23 cellular contexts compared by ENCODE assay signal in genomic region chr6:5537967-5538366, GRCh38.
DNase-seq lines count a peak whose midpoint lies in the region; ATAC-seq and TF ChIP-seq lines count a peak whose summit lies in the region.
"Had no signal": no experiment of that assay in that cellular context is flagged by ENCODE, and none has a peak within 500 bp of the region (broad histone marks: within the 10 kb centered on the region; RNA-seq: fewer than 3 reads in every experiment).

No MANE protein-coding gene starts in this region.

- no peak overlapping the region for H3K27ac ChIP-seq in brain microvascular endothelial cell
- H3K27ac ChIP-seq: testis, WERI-Rb-1 had no signal

- H3K36me3 Mint-ChIP-seq in stimulated activated naive CD8-positive, alpha-beta T cell treated with anti-CD3 and anti-CD28 coated beads, Interleukin-15, Interleukin-2, amounts not matched to agents 100 ng/mL and 50 ng/mL, for 24 hours (ENCODE audit: low read depth): peaks cover 36% of the 10 kb centered on the region
- H3K36me3 Mint-ChIP-seq: activated naive CD4-positive, alpha-beta T cell treated with anti-CD3 and anti-CD28 coated beads, Interleukin-2, amount 50 U/mL, for 72 hours; brain had no signal

- no peaks in the 10 kb centered on the region for H3K27me3 ChIP-seq in brain microvascular endothelial cell (replicated peaks)
- H3K27me3 ChIP-seq: testis had no signal

- H3K9me3 Mint-ChIP-seq in stimulated activated naive CD8-positive, alpha-beta T cell treated with anti-CD3 and anti-CD28 coated beads, Interleukin-15, Interleukin-2, amounts not matched to agents 100 ng/mL and 50 ng/mL, for 24 hours: no peaks in the 10 kb centered on the region
- H3K9me3 Mint-ChIP-seq: activated naive CD4-positive, alpha-beta T cell treated with anti-CD3 and anti-CD28 coated beads, Interleukin-2, amount 50 U/mL, for 72 hours had no signal

- no peak for ATAC-seq in stimulated activated naive CD8-positive, alpha-beta T cell treated with anti-CD3 and anti-CD28 coated beads, Interleukin-15, Interleukin-2, amounts not matched to agents 100 U/mL and 50 U/mL, for 24 hours
- no peak for ATAC-seq in GM19397 (IDR thresholded peaks at IDR 0.05; ENCODE audit: unreplicated experiment)
- ATAC-seq in HG02798 (IDR thresholded peaks at IDR 0.05; ENCODE audit: poor library complexity, unreplicated experiment): no peak
- ATAC-seq: activated CD8-positive, alpha-beta T cell treated with anti-CD3 and anti-CD28 coated beads for 36 hours; activated naive CD4-positive, alpha-beta T cell treated with anti-CD3 and anti-CD28 coated beads, Interleukin-2, amount 50 U/mL, for 72 hours; T-cell had no signal

- no peak overlapping the region for H3K4me3 ChIP-seq in fibroblast of villous mesenchyme (ENCODE audit: low read depth, low read length)
- no peak overlapping the region for H3K4me3 ChIP-seq in brain microvascular endothelial cell (ENCODE audit: low read depth, low read length)
- H3K4me3 ChIP-seq: testis had no signal

- H3K4me3 Mint-ChIP-seq in stimulated activated naive CD8-positive, alpha-beta T cell treated with anti-CD3 and anti-CD28 coated beads, Interleukin-15, Interleukin-2, amounts not matched to agents 100 ng/mL and 50 ng/mL, for 24 hours: no peak overlapping the region
- H3K4me3 Mint-ChIP-seq: activated CD8-positive, alpha-beta T cell treated with anti-CD3 and anti-CD28 coated beads for 36 hours; brain; CD4-positive, CD25-positive, alpha-beta regulatory T cell; neural crest cell; T-cell had no signal

- peaks cover 25% of the 10 kb centered on the region for H3K4me1 Mint-ChIP-seq in stimulated activated naive CD8-positive, alpha-beta T cell treated with anti-CD3 and anti-CD28 coated beads, Interleukin-15, Interleukin-2, amounts not matched to agents 100 ng/mL and 50 ng/mL, for 24 hours (ENCODE audit: low read depth)

- in situ Hi-C loops in brain microvascular endothelial cell (cut with HindIII; ENCODE audit: low pct_ligation_motif_present, low sequenced_read_pairs): no loop called here

- H3K27me3 Mint-ChIP-seq in stimulated activated naive CD8-positive, alpha-beta T cell treated with anti-CD3 and anti-CD28 coated beads, Interleukin-15, Interleukin-2, amounts not matched to agents 100 ng/mL and 50 ng/mL, for 24 hours: no peaks in the 10 kb centered on the region
- H3K27me3 Mint-ChIP-seq: activated CD8-positive, alpha-beta T cell treated with anti-CD3 and anti-CD28 coated beads for 36 hours; CD4-positive, CD25-positive, alpha-beta regulatory T cell; T-cell had no signal

- no peak for DNase-seq in stimulated activated naive CD8-positive, alpha-beta T cell treated with anti-CD3 and anti-CD28 coated beads, Interleukin-15, Interleukin-2, amounts not matched to agents 100 U/mL and 50 U/mL, for 24 hours
- peak; percentile 7 for DNase-seq in amniotic stem cell (lab: John Stamatoyannopoulos, UW)
- DNase-seq in fibroblast of villous mesenchyme (ENCODE audit: low read depth): peak; percentile 16
- DNase-seq in NOMO-1 treated with DMSO at 0.1 percent for 48 hours (lab: John Stamatoyannopoulos, UW; ENCODE audit: unreplicated experiment): no peak
- no peak for DNase-seq in brain microvascular endothelial cell
- DNase-seq: activated CD8-positive, alpha-beta T cell treated with anti-CD3 and anti-CD28 coated beads for 36 hours; activated T-cell treated with anti-CD3 and anti-CD28 coated beads, Interleukin-2, amount 50 U/mL, for 48 hours; CD4-positive, CD25-positive, alpha-beta regulatory T cell; erythroblast; hypothalamus; MM.1S; NCI-H1694; NK-92 treated with Interleukin-12 subunit alpha and Interleukin-12 subunit beta, amount 100 ng/mL, for 24 hours; RPMI8226; T-cell; testis; WERI-Rb-1 had no signal

- TF ChIP-seq CTCF in fibroblast of villous mesenchyme (IDR thresholded peaks at IDR 0.05; ENCODE audit: insufficient read depth, low read depth, low read length) (no peak), brain microvascular endothelial cell (IDR thresholded peaks at IDR 0.05; ENCODE audit: low read depth, low read length, missing control alignments) (no peak)

- H3K27ac Mint-ChIP-seq in stimulated activated naive CD8-positive, alpha-beta T cell treated with anti-CD3 and anti-CD28 coated beads, Interleukin-15, Interleukin-2, amounts not matched to agents 100 ng/mL and 50 ng/mL, for 24 hours: peak overlapping the region; percentile 53
- H3K27ac Mint-ChIP-seq: activated CD8-positive, alpha-beta T cell treated with anti-CD3 and anti-CD28 coated beads for 36 hours; activated naive CD4-positive, alpha-beta T cell treated with anti-CD3 and anti-CD28 coated beads, Interleukin-2, amount 50 U/mL, for 72 hours; CD4-positive, CD25-positive, alpha-beta regulatory T cell; T-cell had no signal

- H3K36me3 ChIP-seq in brain microvascular endothelial cell (replicated peaks): no peaks in the 10 kb centered on the region
- H3K36me3 ChIP-seq: WERI-Rb-1 had no signal

Comparison
In these comparisons a context has a peak if more than half of its experiments do, and no peak if none do; other contexts are left out.
1. DNase-seq: peak in amniotic stem cell (single experiment) and fibroblast of villous mesenchyme (single experiment); none in stimulated activated naive CD8-positive, alpha-beta T cell treated with anti-CD3 and anti-CD28 coated beads, Interleukin-15, Interleukin-2, amounts not matched to agents 100 U/mL and 50 U/mL, for 24 hours (single experiment), NOMO-1 treated with DMSO at 0.1 percent for 48 hours (single experiment) and brain microvascular endothelial cell (single experiment).